In the genomic region with DNA sequence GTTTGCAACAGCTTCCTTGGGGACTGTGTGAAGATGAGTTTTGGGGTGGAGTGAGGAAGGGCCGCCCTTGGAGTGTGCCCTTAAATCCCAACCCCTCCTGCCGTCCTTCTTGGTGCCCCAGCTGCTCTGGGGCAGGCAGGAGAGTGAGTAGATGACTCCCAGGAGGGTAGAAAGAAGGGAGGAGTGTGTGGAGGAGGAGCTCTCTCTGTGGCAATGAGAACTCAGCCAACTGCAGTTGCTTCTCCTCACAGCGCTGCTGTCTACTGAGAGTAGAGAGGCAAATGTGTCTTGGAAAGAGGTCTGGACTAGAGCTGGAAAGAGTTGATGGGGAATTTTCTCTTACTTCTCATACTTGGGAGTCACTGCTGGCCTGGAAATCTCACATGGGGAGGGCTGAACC, we compare ENCODE assay signal across 1 cellular context.
TF ChIP-seq lines count a peak whose summit lies in the region.

No MANE protein-coding gene starts in this region.

TF ChIP-seq in H1, 55 proteins besides CTCF, POLR2A, EP300 and RAD21 (continued from another document):
- TF ChIP-seq ATF2 (IDR thresholded peaks at IDR 0.05; ENCODE audit: low read length) (no peak), SP1 (IDR thresholded peaks at IDR 0.05; ENCODE audit: low read depth, low read length) (no peak), GTF2F1 (IDR thresholded peaks at IDR 0.05; ENCODE audit: borderline replicate concordance, low read depth, low read length) (no peak), RXRA (IDR thresholded peaks at IDR 0.05; ENCODE audit: insufficient read depth, low read depth, low read length) (no peak), USF2 (IDR thresholded peaks at IDR 0.05; ENCODE audit: low read length) (no peak), KDM5A (IDR thresholded peaks at IDR 0.05; ENCODE audit: low read length) (no peak), RNF2 (IDR thresholded peaks at IDR 0.05; ENCODE audit: borderline replicate concordance, low read depth, low read length, missing control alignments, poor library complexity, severe bottlenecking) (no peak), TAF7 (optimal IDR thresholded peaks at IDR 0.05; ENCODE audit: borderline replicate concordance, low read depth, low read length) (no peak), FOSL1 (IDR thresholded peaks at IDR 0.05; ENCODE audit: insufficient read depth, low read depth, low read length) (no peak), KDM4A (IDR thresholded peaks at IDR 0.05; ENCODE audit: low read depth, low read length, severe bottlenecking) (no peak), SP4 (IDR thresholded peaks at IDR 0.05; ENCODE audit: low read length) (no peak)
- TF ChIP-seq, protein P1, sequence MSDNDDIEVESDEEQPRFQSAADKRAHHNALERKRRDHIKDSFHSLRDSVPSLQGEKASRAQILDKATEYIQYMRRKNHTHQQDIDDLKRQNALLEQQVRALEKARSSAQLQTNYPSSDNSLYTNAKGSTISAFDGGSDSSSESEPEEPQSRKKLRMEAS (IDR thresholded peaks at IDR 0.05), result no peak
